24 cellular contexts compared by ENCODE assay signal in the genomic region with DNA sequence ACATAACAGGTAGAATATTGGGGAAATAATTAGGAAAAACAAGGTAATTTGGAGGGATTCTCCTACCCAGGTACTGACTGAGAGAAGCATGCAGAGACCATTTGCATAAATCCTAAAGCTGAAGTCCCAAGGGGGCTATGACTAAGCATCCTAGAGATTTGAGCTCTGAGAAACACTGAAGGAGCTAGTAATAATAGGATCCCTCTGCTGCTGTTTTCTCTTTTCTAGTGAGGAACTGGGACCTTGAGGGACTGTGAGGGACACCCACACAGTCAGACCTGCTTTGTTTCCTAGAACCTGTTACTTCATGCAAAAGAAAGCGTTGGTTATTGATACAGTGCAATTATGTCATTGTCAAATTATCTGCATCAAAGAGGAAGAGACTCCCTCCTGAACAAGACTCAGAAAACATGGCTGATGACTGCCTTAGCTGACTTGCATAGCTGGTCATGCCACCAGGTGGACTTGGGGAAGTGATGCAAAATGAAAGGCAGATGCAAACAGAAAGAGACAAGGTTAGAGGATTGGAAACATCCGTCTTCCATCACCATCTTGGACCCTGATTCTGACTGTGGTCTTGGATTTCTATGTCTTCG.
DNase-seq lines count a peak whose midpoint lies in the region; ATAC-seq and FAIRE-seq lines count a peak whose summit lies in the region.
"Had no signal": no experiment of that assay in that cellular context is flagged by ENCODE, and none has a peak within 500 bp of the region (broad histone marks: within the 10 kb centered on the region; RNA-seq: fewer than 3 reads in every experiment).

No MANE protein-coding gene starts in this region.

- H3K36me3 Mint-ChIP-seq in stimulated activated naive B cell treated with anti-CD40 and anti-IgM and Interleukin-4, amounts not matched to agents 10 μg/mL and 1 μg/mL and 100 μg/mL, for 72 hours = peaks cover 0 to 2% of the 10 kb centered on the region in 2 donors
- H3K36me3 Mint-ChIP-seq: CD4-positive, CD25-positive, alpha-beta regulatory T cell; stimulated activated memory B cell treated with anti-CD40 and anti-IgM and Interleukin-4, amounts not matched to agents 10 μg/mL and 1 μg/mL and 100 μg/mL, for 72 hours had no signal

- H3K27me3 Mint-ChIP-seq in stimulated activated naive B cell treated with anti-CD40 and anti-IgM and Interleukin-4, amounts not matched to agents 10 μg/mL and 1 μg/mL and 100 μg/mL, for 72 hours = peaks cover 0 to 7% of the 10 kb centered on the region in 2 donors
- H3K27me3 Mint-ChIP-seq: CD4-positive, CD25-positive, alpha-beta regulatory T cell; dendritic cell treated with granulocyte-macrophage colony-stimulating factor and Interleukin-4, amounts not matched to agents 40 ng/mL and 50 ng/mL, for 4 days; stimulated activated memory B cell treated with anti-CD40 and anti-IgM and Interleukin-4, amounts not matched to agents 10 μg/mL and 1 μg/mL and 100 μg/mL, for 72 hours had no signal

- H3K4me3 Mint-ChIP-seq in stimulated activated naive B cell treated with anti-CD40 and anti-IgM and Interleukin-4, amounts not matched to agents 10 μg/mL and 1 μg/mL and 100 μg/mL, for 72 hours = no peak overlapping the region
- H3K4me3 Mint-ChIP-seq: activated CD8-positive, alpha-beta T cell treated with anti-CD3 and anti-CD28 coated beads for 36 hours; CD4-positive, CD25-positive, alpha-beta regulatory T cell; dendritic cell treated with granulocyte-macrophage colony-stimulating factor and Interleukin-4, amounts not matched to agents 40 ng/mL and 50 ng/mL, for 4 days; stimulated activated memory B cell treated with anti-CD40 and anti-IgM and Interleukin-4, amounts not matched to agents 10 μg/mL and 1 μg/mL and 100 μg/mL, for 72 hours had no signal

- ATAC-seq in HG02852 (IDR thresholded peaks at IDR 0.05; ENCODE audit: unreplicated experiment) = peak; percentile 38
- peak; percentile 67 to 82 for ATAC-seq in stimulated activated naive B cell treated with anti-CD40 and anti-IgM and Interleukin-4, amounts not matched to agents 10 μg/mL and 1 μg/mL and 100 μg/mL, for 72 hours (replicated peaks)
- ATAC-seq in HG03457 (IDR thresholded peaks at IDR 0.05; ENCODE audit: unreplicated experiment) = no peak
- ATAC-seq: activated CD8-positive, alpha-beta T cell treated with anti-CD3 and anti-CD28 coated beads for 36 hours; PC-3; stimulated activated memory B cell treated with anti-CD40 and anti-IgM and Interleukin-4, amounts not matched to agents 10 μg/mL and 1 μg/mL and 100 μg/mL, for 72 hours had no signal

- H3K9me3 Mint-ChIP-seq in stimulated activated naive B cell treated with anti-CD40 and anti-IgM and Interleukin-4, amounts not matched to agents 10 μg/mL and 1 μg/mL and 100 μg/mL, for 72 hours = peaks cover 7 to 12% of the 10 kb centered on the region in 2 donors

- FAIRE-seq in GM18507 (lab: Jason Lieb, UNC) = peak; percentile 18
- FAIRE-seq: endometrium had no signal

- DNase-seq in GM18507 (ENCODE audit: extremely low spot score, insufficient read length, low read depth) = no peak
- peak; percentile 1 for DNase-seq in NCI-H82 treated with DMSO at 0.1 percent for 48 hours (lab: John Stamatoyannopoulos, UW; ENCODE audit: unreplicated experiment)
- DNase-seq in stimulated activated naive B cell treated with anti-CD40 and anti-IgM and Interleukin-4, amounts not matched to agents 10 μg/mL and 1 μg/mL and 100 μg/mL, for 72 hours = no peak
- DNase-seq in activated CD4-positive, alpha-beta T cell treated with anti-CD3 and anti-CD28 coated beads for 4 hours = no peak
- no peak for DNase-seq in NCI-H1048 (lab: John Stamatoyannopoulos, UW)
- DNase-seq in middle frontal gyrus (ENCODE audit: extremely low spot score, low spot score) = no peak
- DNase-seq: activated CD4-positive, CD25-positive, alpha-beta regulatory T cell; activated CD8-positive, alpha-beta T cell treated with anti-CD3 and anti-CD28 coated beads for 36 hours; activated naive CD4-positive, alpha-beta T cell; CD4-positive, CD25-positive, alpha-beta regulatory T cell; DMS 273 treated with DMSO at 0.1 percent for 48 hours; IMR-90; NCI-H146; NCI-H526 treated with DMSO at 0.1 percent for 48 hours; nucleus accumbens; PC-3; SHP77; stimulated activated CD4-positive, alpha-beta T cell treated with anti-CD3 and anti-CD28 coated beads, Interleukin-2, amount 100 ng/mL, for 24 hours; SW 1271 had no signal

- no peak overlapping the region for H3K27ac Mint-ChIP-seq in stimulated activated naive B cell treated with anti-CD40 and anti-IgM and Interleukin-4, amounts not matched to agents 10 μg/mL and 1 μg/mL and 100 μg/mL, for 72 hours
- H3K27ac Mint-ChIP-seq: activated CD8-positive, alpha-beta T cell treated with anti-CD3 and anti-CD28 coated beads for 36 hours; CD4-positive, CD25-positive, alpha-beta regulatory T cell; dendritic cell treated with granulocyte-macrophage colony-stimulating factor and Interleukin-4, amounts not matched to agents 40 ng/mL and 50 ng/mL, for 4 days; stimulated activated memory B cell treated with anti-CD40 and anti-IgM and Interleukin-4, amounts not matched to agents 10 μg/mL and 1 μg/mL and 100 μg/mL, for 72 hours had no signal

- no peaks in the 10 kb centered on the region for H3K4me1 Mint-ChIP-seq in stimulated activated naive B cell treated with anti-CD40 and anti-IgM and Interleukin-4, amounts not matched to agents 10 μg/mL and 1 μg/mL and 100 μg/mL, for 72 hours
- H3K4me1 Mint-ChIP-seq: CD4-positive, CD25-positive, alpha-beta regulatory T cell; stimulated activated memory B cell treated with anti-CD40 and anti-IgM and Interleukin-4, amounts not matched to agents 10 μg/mL and 1 μg/mL and 100 μg/mL, for 72 hours had no signal
